ENCODE assay signal across 8 cellular contexts in the genomic region with DNA sequence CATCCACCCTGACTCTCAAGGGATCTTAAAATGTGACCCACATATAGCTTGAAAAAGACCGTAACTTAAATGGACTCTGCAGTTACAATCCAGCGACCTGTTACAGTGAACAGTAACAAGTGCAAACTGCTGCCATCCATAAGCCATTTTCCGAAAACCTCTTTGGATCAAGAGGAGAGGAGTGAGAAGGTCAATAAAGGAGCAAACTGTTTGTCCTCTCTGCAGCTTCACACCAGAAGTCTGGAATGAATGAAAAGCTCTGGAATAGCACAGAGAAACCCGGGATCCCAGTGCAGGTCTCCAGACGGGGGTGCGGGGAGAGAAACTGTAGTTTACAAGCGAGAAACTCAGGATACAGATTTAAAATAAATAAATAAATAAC. TPM values are rescaled to one million over a fixed set of nuclear protein-coding genes. Genes with fewer than 3 reads are reported as not detected.
DNase-seq lines count a peak whose midpoint lies in the region; ATAC-seq and TF ChIP-seq lines count a peak whose summit lies in the region.

No MANE protein-coding gene starts in this region.

- H3K9me2 ChIP-seq in Loucy (replicated peaks; ENCODE audit: low read depth, low read length) = no peaks in the 10 kb centered on the region

- ATAC-seq in DND-41 (ENCODE audit: insufficient read depth, low read depth) (no peak), body of pancreas (peak; percentile 3), thoracic aorta (ENCODE audit: insufficient number of reproducible peaks, low FRiP score, low read depth) (no peak), GM21360 (IDR thresholded peaks at IDR 0.05; ENCODE audit: unreplicated experiment) (no peak)

- 0 out of 2 replicates have a peak overlapping the region, but pooled peaks have one; percentile 39 for H3K27ac ChIP-seq in DND-41 (ENCODE audit: low read length)
- peak overlapping the region in 2 of 4 donors; percentile 47 to 62 for H3K27ac ChIP-seq in body of pancreas
- H3K27ac ChIP-seq in liver (ENCODE audit: low read depth in 1 of 2, low read length in 2 of 2) = no peak overlapping the region
- no peak overlapping the region for H3K27ac ChIP-seq in thoracic aorta

- H3K79me2 ChIP-seq in DND-41 (ENCODE audit: insufficient read depth, low read length) (peaks cover 3% of the 10 kb centered on the region), Loucy (ENCODE audit: insufficient read depth, low read length) (peaks cover 28% of the 10 kb centered on the region)

- WGBS in body of pancreas, 2 donors = 3% methylated on average over 7 of the region's 7 CpGs
- 7% methylated on average over 7 of the region's 7 CpGs for WGBS in liver

- H3K36me3 ChIP-seq in DND-41 (ENCODE audit: insufficient read depth, low read length) = no peaks in the 10 kb centered on the region
- no peaks in the 10 kb centered on the region for H3K36me3 ChIP-seq in Loucy (ENCODE audit: insufficient read depth, low read length)
- H3K36me3 ChIP-seq in body of pancreas (replicated peaks in 1 of 2; ENCODE audit: insufficient read depth in 1 of 2, low read depth in 2 of 2) = peaks cover 0 to 2% of the 10 kb centered on the region in 2 donors
- peaks cover 0 to 11% (median 1%) of the 10 kb centered on the region in 4 donors for H3K36me3 ChIP-seq in liver (ENCODE audit: control insufficient read depth in 4 of 4, insufficient read depth in 3 of 4, low read depth in 1 of 4, low read length in 3 of 4)
- peaks cover 3% of the 10 kb centered on the region for H3K36me3 ChIP-seq in thoracic aorta

- peak overlapping the region; percentile 22 to 67; a peak in 3 of 4 replicates for H3K4me3 ChIP-seq in DND-41 (ENCODE audit: low read depth in 1 of 2, low read length in 2 of 2)
- peak overlapping the region; percentile 80 for H3K4me3 ChIP-seq in Loucy (ENCODE audit: low read length, poor library complexity, severe bottlenecking)
- H3K4me3 ChIP-seq in body of pancreas = peak overlapping the region; percentile 70 to 95
- H3K4me3 ChIP-seq in liver (ENCODE audit: low read depth in 1 of 3, low read length in 3 of 3) = peak overlapping the region; percentile 72 to 97 (median 73)
- H3K4me3 ChIP-seq in thoracic aorta = peak overlapping the region; percentile 82

- TF ChIP-seq RAD21 in liver (IDR thresholded peaks at IDR 0.05) = no peak

- H3K4me1 ChIP-seq in DND-41 (ENCODE audit: insufficient read depth, low read length) (peaks cover 16% of the 10 kb centered on the region), Loucy (ENCODE audit: insufficient read depth, low read length, poor library complexity, severe bottlenecking) (peaks cover 40% of the 10 kb centered on the region), body of pancreas (peaks cover 9% of the 10 kb centered on the region), liver (ENCODE audit: control insufficient read depth in 4 of 4, insufficient read depth in 4 of 4, low read length in 3 of 4) (peaks cover 2 to 12% (median 5%) of the 10 kb centered on the region in 4 donors), thoracic aorta (ENCODE audit: control insufficient read depth in 1 of 2, low read depth in 2 of 2) (peaks cover 12 to 14% of the 10 kb centered on the region in 2 donors)

- no peak for DNase-seq in DND-41
- DNase-seq in body of pancreas = no peak
- no peak for DNase-seq in thoracic aorta (ENCODE audit: low spot score)
- DNase-seq in SIG-M5 (lab: John Stamatoyannopoulos, UW) = no peak
- DNase-seq in GM20000 (ENCODE audit: low spot score) = no peak

- peak overlapping the region; percentile 69 for H3K4me2 ChIP-seq in DND-41 (ENCODE audit: insufficient read depth, low read length)
- peak overlapping the region; percentile 84 for H3K4me2 ChIP-seq in Loucy (ENCODE audit: low read depth, low read length, poor library complexity, severe bottlenecking)

- H3K27me3 ChIP-seq in DND-41 (ENCODE audit: insufficient read depth, low read length, poor library complexity) = no peaks in the 10 kb centered on the region
- H3K27me3 ChIP-seq in Loucy (ENCODE audit: insufficient read depth, low read length, poor library complexity, severe bottlenecking) = peaks cover 38% of the 10 kb centered on the region
- no peaks in the 10 kb centered on the region for H3K27me3 ChIP-seq in body of pancreas
- no peaks in the 10 kb centered on the region for H3K27me3 ChIP-seq in liver (ENCODE audit: control insufficient read depth in 4 of 4, insufficient read depth in 4 of 4, low read length in 3 of 4)
- H3K27me3 ChIP-seq in thoracic aorta (replicated peaks; ENCODE audit: insufficient read depth) = no peaks in the 10 kb centered on the region

- TF ChIP-seq POLR2A in body of pancreas (IDR thresholded peaks at IDR 0.05) = no peak

- H3F3A ChIP-seq in Loucy (ENCODE audit: low read depth) = no peaks in the 10 kb centered on the region

- TF ChIP-seq CTCF in DND-41 (IDR thresholded peaks at IDR 0.05; ENCODE audit: borderline replicate concordance, extremely low read depth, low read length, poor library complexity, severe bottlenecking) = no peak
- no peak for TF ChIP-seq CTCF in Loucy (conservative IDR thresholded peaks at IDR 0.05; ENCODE audit: low read length)
- no peak for TF ChIP-seq CTCF in body of pancreas (IDR thresholded peaks at IDR 0.05)
- TF ChIP-seq CTCF in liver (IDR thresholded peaks at IDR 0.05; ENCODE audit: low read depth, low read length, missing input control) = no peak
- TF ChIP-seq CTCF in thoracic aorta (IDR thresholded peaks at IDR 0.05) = no peak
- no peak for TF ChIP-seq CTCF in GM20000 (IDR thresholded peaks at IDR 0.05; ENCODE audit: extremely low read depth, missing control alignments)

- H2AFZ ChIP-seq in DND-41 (ENCODE audit: low read depth, low read length) = peak overlapping the region; percentile 71
- H2AFZ ChIP-seq in Loucy (ENCODE audit: low read length) = peak overlapping the region; percentile 65

- H3K9me3 ChIP-seq in DND-41 (ENCODE audit: insufficient read depth, low read length, severe bottlenecking) = no peaks in the 10 kb centered on the region
- no peaks in the 10 kb centered on the region for H3K9me3 ChIP-seq in Loucy (ENCODE audit: insufficient read depth, low read depth, low read length)
- no peaks in the 10 kb centered on the region for H3K9me3 ChIP-seq in body of pancreas
- H3K9me3 ChIP-seq in liver (ENCODE audit: control insufficient read depth in 4 of 4, low read length in 3 of 4) = no peaks in the 10 kb centered on the region
- H3K9me3 ChIP-seq in thoracic aorta = no peaks in the 10 kb centered on the region

- H3K9ac ChIP-seq in DND-41 (ENCODE audit: low read depth, low read length) (peak overlapping the region; percentile 67), Loucy (ENCODE audit: low read depth, low read length, poor library complexity, severe bottlenecking) (peak overlapping the region; percentile 68), liver (ENCODE audit: low read depth in 1 of 2, low read length in 2 of 2) (peak overlapping the region in 1 of 2 donors; percentile 77)

- intact Hi-C loops in body of pancreas (cut with DNase I) = no loop called here

- H4K20me1 ChIP-seq in DND-41 (ENCODE audit: insufficient read depth, low read length) = no peaks in the 10 kb centered on the region
- no peaks in the 10 kb centered on the region for H4K20me1 ChIP-seq in Loucy (ENCODE audit: insufficient read depth, low read length, poor library complexity, severe bottlenecking)

TF ChIP-seq in liver, 16 proteins besides CTCF, POLR2A, EP300 and RAD21 (continues in another document):
- TF ChIP-seq HNF4A (conservative IDR thresholded peaks at IDR 0.05) = no peak
- no peak for TF ChIP-seq JUND (IDR thresholded peaks at IDR 0.05)
- TF ChIP-seq TAF1 (conservative IDR thresholded peaks at IDR 0.05) = no peak
- TF ChIP-seq FOXA2 (IDR thresholded peaks at IDR 0.05) = no peak
- TF ChIP-seq, protein P1, sequence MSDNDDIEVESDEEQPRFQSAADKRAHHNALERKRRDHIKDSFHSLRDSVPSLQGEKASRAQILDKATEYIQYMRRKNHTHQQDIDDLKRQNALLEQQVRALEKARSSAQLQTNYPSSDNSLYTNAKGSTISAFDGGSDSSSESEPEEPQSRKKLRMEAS (IDR thresholded peaks at IDR 0.05) = no peak
- no peak for TF ChIP-seq YY1 (IDR thresholded peaks at IDR 0.05)
- TF ChIP-seq HNF4G (IDR thresholded peaks at IDR 0.05) = no peak
- no peak for TF ChIP-seq FOXA1 (IDR thresholded peaks at IDR 0.05)
- TF ChIP-seq SP1 (IDR thresholded peaks at IDR 0.05) = no peak
- TF ChIP-seq, protein P2, sequence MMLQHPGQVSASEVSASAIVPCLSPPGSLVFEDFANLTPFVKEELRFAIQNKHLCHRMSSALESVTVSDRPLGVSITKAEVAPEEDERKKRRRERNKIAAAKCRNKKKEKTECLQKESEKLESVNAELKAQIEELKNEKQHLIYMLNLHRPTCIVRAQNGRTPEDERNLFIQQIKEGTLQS (IDR thresholded peaks at IDR 0.05) = no peak
- TF ChIP-seq NR2F2 (IDR thresholded peaks at IDR 0.05) = no peak
- TF ChIP-seq, protein P3, sequence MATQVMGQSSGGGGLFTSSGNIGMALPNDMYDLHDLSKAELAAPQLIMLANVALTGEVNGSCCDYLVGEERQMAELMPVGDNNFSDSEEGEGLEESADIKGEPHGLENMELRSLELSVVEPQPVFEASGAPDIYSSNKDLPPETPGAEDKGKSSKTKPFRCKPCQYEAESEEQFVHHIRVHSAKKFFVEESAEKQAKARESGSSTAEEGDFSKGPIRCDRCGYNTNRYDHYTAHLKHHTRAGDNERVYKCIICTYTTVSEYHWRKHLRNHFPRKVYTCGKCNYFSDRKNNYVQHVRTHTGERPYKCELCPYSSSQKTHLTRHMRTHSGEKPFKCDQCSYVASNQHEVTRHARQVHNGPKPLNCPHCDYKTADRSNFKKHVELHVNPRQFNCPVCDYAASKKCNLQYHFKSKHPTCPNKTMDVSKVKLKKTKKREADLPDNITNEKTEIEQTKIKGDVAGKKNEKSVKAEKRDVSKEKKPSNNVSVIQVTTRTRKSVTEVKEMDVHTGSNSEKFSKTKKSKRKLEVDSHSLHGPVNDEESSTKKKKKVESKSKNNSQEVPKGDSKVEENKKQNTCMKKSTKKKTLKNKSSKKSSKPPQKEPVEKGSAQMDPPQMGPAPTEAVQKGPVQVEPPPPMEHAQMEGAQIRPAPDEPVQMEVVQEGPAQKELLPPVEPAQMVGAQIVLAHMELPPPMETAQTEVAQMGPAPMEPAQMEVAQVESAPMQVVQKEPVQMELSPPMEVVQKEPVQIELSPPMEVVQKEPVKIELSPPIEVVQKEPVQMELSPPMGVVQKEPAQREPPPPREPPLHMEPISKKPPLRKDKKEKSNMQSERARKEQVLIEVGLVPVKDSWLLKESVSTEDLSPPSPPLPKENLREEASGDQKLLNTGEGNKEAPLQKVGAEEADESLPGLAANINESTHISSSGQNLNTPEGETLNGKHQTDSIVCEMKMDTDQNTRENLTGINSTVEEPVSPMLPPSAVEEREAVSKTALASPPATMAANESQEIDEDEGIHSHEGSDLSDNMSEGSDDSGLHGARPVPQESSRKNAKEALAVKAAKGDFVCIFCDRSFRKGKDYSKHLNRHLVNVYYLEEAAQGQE (IDR thresholded peaks at IDR 0.05) = no peak
- no peak for TF ChIP-seq RXRA (IDR thresholded peaks at IDR 0.05)
- no peak for TF ChIP-seq EGR1 (IDR thresholded peaks at IDR 0.05; ENCODE audit: low read depth in 2 of 2)

RNA-seq across cellular contexts. Expression of a gene that starts 0.7 kb away (rescaled TPM):
- total RNA-seq in body of pancreas = 10 to 100 TPM in 1 of 2 donors, 1 to 10 TPM in 1; 9.6 to 67.6 TPM
- total RNA-seq in liver = 1 to 10 TPM; 3.4 to 6.0 TPM
- polyA plus RNA-seq in liver = 1 to 10 TPM; 1.3 to 2.1 TPM
- 10 to 100 TPM; 11.4 to 18.7 TPM for total RNA-seq in thoracic aorta

RNA-seq across cellular contexts. Expression of a gene that starts 30.0 kb away (rescaled TPM):
- total RNA-seq in body of pancreas (1 to 10 TPM in 1 of 2 donors, not detected in 1; 2.0 TPM), liver (not detected), thoracic aorta (not detected)
- polyA plus RNA-seq in liver = not detected
